In genomic region chr11:118401880-118402590, GRCh38 we compare ENCODE assay signal across 8 cellular contexts. TPM values are rescaled to one million over a fixed set of nuclear protein-coding genes. Genes with fewer than 3 reads are reported as not detected.
DNase-seq lines count a peak whose midpoint lies in the region; ATAC-seq and FAIRE-seq lines count a peak whose summit lies in the region.

No MANE protein-coding gene starts in this region.

- H3K9ac ChIP-seq in skeletal muscle tissue (ENCODE audit: low read depth in 1 of 3, low read length in 3 of 3): peak overlapping the region; percentile 96 to 98 (median 96)

- H3K4me1 ChIP-seq in skeletal muscle tissue (ENCODE audit: control insufficient read depth in 3 of 3, insufficient read depth in 3 of 3, low read length in 3 of 3): peaks cover 13 to 30% (median 26%) of the 10 kb centered on the region in 3 donors

- H3K9me3 Mint-ChIP-seq in activated naive CD8-positive, alpha-beta T cell treated with anti-CD3 and anti-CD28 coated beads, Interleukin-2, amount 50 U/mL, for 24 hours: no peaks in the 10 kb centered on the region

- no peak for FAIRE-seq in HTR-8/SVneo (lab: Jason Lieb, UNC)

- H3K27me3 Mint-ChIP-seq in activated naive CD8-positive, alpha-beta T cell treated with anti-CD3 and anti-CD28 coated beads, Interleukin-2, amount 50 U/mL, for 24 hours: no peaks in the 10 kb centered on the region

- peak overlapping the region; percentile 93 for H3K27ac ChIP-seq in skeletal muscle tissue (ENCODE audit: low read depth, low read length)

- H3K9me3 ChIP-seq in skeletal muscle tissue (ENCODE audit: control insufficient read depth in 3 of 3, low read length in 3 of 3): no peaks in the 10 kb centered on the region

- peak overlapping the region; percentile 97 for H3K27ac Mint-ChIP-seq in activated naive CD8-positive, alpha-beta T cell treated with anti-CD3 and anti-CD28 coated beads, Interleukin-2, amount 50 U/mL, for 24 hours

- peaks cover 67% of the 10 kb centered on the region for H3K4me1 Mint-ChIP-seq in activated naive CD8-positive, alpha-beta T cell treated with anti-CD3 and anti-CD28 coated beads, Interleukin-2, amount 50 U/mL, for 24 hours

- H3K36me3 ChIP-seq in skeletal muscle tissue (ENCODE audit: control insufficient read depth in 3 of 3, insufficient read depth in 3 of 3, low read length in 3 of 3): peaks cover 9 to 23% (median 10%) of the 10 kb centered on the region in 3 donors

- peaks cover 39% of the 10 kb centered on the region for H3K36me3 Mint-ChIP-seq in activated naive CD8-positive, alpha-beta T cell treated with anti-CD3 and anti-CD28 coated beads, Interleukin-2, amount 50 U/mL, for 24 hours (ENCODE audit: low read depth)

- H3K4me3 Mint-ChIP-seq in activated naive CD8-positive, alpha-beta T cell treated with anti-CD3 and anti-CD28 coated beads, Interleukin-2, amount 50 U/mL, for 24 hours: peak overlapping the region; percentile 95

- no peaks in the 10 kb centered on the region for H3K27me3 ChIP-seq in skeletal muscle tissue (ENCODE audit: control insufficient read depth in 3 of 3, insufficient read depth in 3 of 3, low read length in 3 of 3)

- DNase-seq in GM04503 (ENCODE audit: low read depth): peak; percentile 79
- DNase-seq in HTR-8/SVneo (ENCODE audit: insufficient read length, low spot score): peak; percentile 9
- DNase-seq in activated naive CD8-positive, alpha-beta T cell treated with anti-CD3 and anti-CD28 coated beads, Interleukin-2, amount 50 U/mL, for 24 hours: no peak
- peak; percentile 74 for DNase-seq in hepatic stellate cell (ENCODE audit: low spot score)
- DNase-seq in stimulated activated CD4-positive, alpha-beta T cell treated with anti-CD3 and anti-CD28 coated beads, Interleukin-4, amount 100 ng/mL, for 24 hours: no peak
- DNase-seq in COR-L47 (lab: John Stamatoyannopoulos, UW): no peak
- no peak for DNase-seq in stimulated activated CD4-positive, alpha-beta T cell treated with anti-CD3 and anti-CD28 coated beads, Interleukin-1b, Interleukin-23, amount 100 ng/mL, for 48 hours

- ATAC-seq in activated naive CD8-positive, alpha-beta T cell treated with anti-CD3 and anti-CD28 coated beads, Interleukin-2, amount 50 U/mL, for 24 hours: no peak

- peak overlapping the region; percentile 93 to 100 (median 99) for H3K4me3 ChIP-seq in skeletal muscle tissue (ENCODE audit: low read length in 3 of 3)

RNA-seq across cellular contexts. Expression of gene ATP5MG, which starts 0.6 kb away (rescaled TPM):
- total RNA-seq in skeletal muscle tissue: 79.9 TPM

RNA-seq across cellular contexts. Expression of gene KMT2A, which starts 34.3 kb away (rescaled TPM):
- 20.4 TPM for total RNA-seq in skeletal muscle tissue

RNA-seq across cellular contexts. Expression of gene UBE4A, which starts 42.6 kb away (rescaled TPM):
- 21.4 TPM for total RNA-seq in skeletal muscle tissue

RNA-seq across cellular contexts. Expression of gene CD3G, which starts 57.9 kb away (rescaled TPM):
- under 0.01 TPM for total RNA-seq in skeletal muscle tissue

RNA-seq across cellular contexts. Expression of gene CD3D, which starts 59.5 kb away (rescaled TPM):
- not detected for total RNA-seq in skeletal muscle tissue

Comparison
In these comparisons a context has a peak if more than half of its experiments do, and no peak if none do; other contexts are left out.
1. DNase-seq: peak in GM04503 (single experiment), HTR-8/SVneo (single experiment) and hepatic stellate cell (single experiment); none in activated naive CD8-positive, alpha-beta T cell treated with anti-CD3 and anti-CD28 coated beads, Interleukin-2, amount 50 U/mL, for 24 hours (single experiment), stimulated activated CD4-positive, alpha-beta T cell treated with anti-CD3 and anti-CD28 coated beads, Interleukin-4, amount 100 ng/mL, for 24 hours (single experiment), COR-L47 (single experiment) and stimulated activated CD4-positive, alpha-beta T cell treated with anti-CD3 and anti-CD28 coated beads, Interleukin-1b, Interleukin-23, amount 100 ng/mL, for 48 hours (single experiment).